Comparison of ENCODE assay signal across 16 cellular contexts in genomic region chr11:11667056-11667455, GRCh38. TPM values are rescaled to one million over a fixed set of nuclear protein-coding genes. Genes with fewer than 3 reads are reported as not detected.
A peak's percentile ranks its signal among the peaks of the same experiment; 100 is the strongest.
DNase-seq lines count a peak whose midpoint lies in the region; ATAC-seq and TF ChIP-seq lines count a peak whose summit lies in the region.
"Had no signal": no experiment of that assay in that cellular context is flagged by ENCODE, and none has a peak within 500 bp of the region (broad histone marks: within the 10 kb centered on the region; RNA-seq: fewer than 3 reads in every experiment).

No MANE protein-coding gene starts in this region.

- no peak overlapping the region for H3K27ac ChIP-seq in upper lobe of left lung
- H3K27ac ChIP-seq: hepatocyte had no signal

- DNase-seq in NCI-H82 (lab: John Stamatoyannopoulos, UW) (peak; percentile 25), NCI-H82 treated with DMSO at 0.1 percent for 48 hours (lab: John Stamatoyannopoulos, UW; ENCODE audit: unreplicated experiment) (no peak), SK-MEL-5 (ENCODE audit: low read depth, low spot score) (peak; percentile 24), fibroblast of peridontal ligament (ENCODE audit: extremely low read depth) (peak; percentile 2), UCSD-AML1 (lab: John Stamatoyannopoulos, UW; ENCODE audit: unreplicated experiment) (no peak), upper lobe of left lung (no peak), inferior parietal cortex (ENCODE audit: extremely low spot score) (no peak)
- DNase-seq: activated CD4-positive, alpha-beta memory T cell treated with anti-CD3 and anti-CD28 coated beads, Interleukin-2, amount 10 ng/mL, durations not matched to agents 7 days and 5 days; activated T-cell treated with anti-CD3 and anti-CD28 coated beads, Interleukin-2, amount 50 U/mL, for 4 hours; CD8-positive, alpha-beta memory T cell; kidney glomerular epithelial cell; midbrain; NCI-H146 had no signal

- WGBS in upper lobe of left lung, 2 donors = 90 to 92% methylated on average over 3 of the region's 3 CpGs

- H3K4me1 ChIP-seq in upper lobe of left lung = peaks cover 0 to 3% (median 0%) of the 10 kb centered on the region in 4 donors

- in situ Hi-C loops in SK-MEL-5 (cut with HindIII; ENCODE audit: low pct_unique_long_range_greater_than_20kb, low sequenced_read_pairs) = no loop called here

- no peaks in the 10 kb centered on the region for H3K27me3 ChIP-seq in upper lobe of left lung

- no peak for ATAC-seq in upper lobe of left lung (ENCODE audit: low FRiP score in 2 of 2)
- ATAC-seq: activated T-cell treated with anti-CD3 and anti-CD28 coated beads, Interleukin-2, amount 50 U/mL, for 4 hours had no signal

- peak; percentile 28; the same call in 1 of the 2 replicates for TF ChIP-seq RAD21 in Ishikawa (IDR thresholded peaks at IDR 0.05; ENCODE audit: low read depth)

- no peak for TF ChIP-seq CTCF in upper lobe of left lung (IDR thresholded peaks at IDR 0.05)

- H3K9me3 ChIP-seq in upper lobe of left lung = no peaks in the 10 kb centered on the region

- TF ChIP-seq EP300 in Ishikawa (IDR thresholded peaks at IDR 0.05; ENCODE audit: borderline replicate concordance) (no peak), upper lobe of left lung (IDR thresholded peaks at IDR 0.05) (no peak)

- no peak overlapping the region for H3K4me3 ChIP-seq in upper lobe of left lung
- H3K4me3 ChIP-seq: hepatocyte had no signal

- H3K36me3 ChIP-seq in upper lobe of left lung = no peaks in the 10 kb centered on the region

- no peak for TF ChIP-seq POLR2A in upper lobe of left lung (IDR thresholded peaks at IDR 0.05)

TF ChIP-seq in Ishikawa, 13 proteins besides CTCF, POLR2A, EP300 and RAD21:
- TF ChIP-seq TAF1 (IDR thresholded peaks at IDR 0.05; ENCODE audit: low read depth) (no peak), CEBPB (IDR thresholded peaks at IDR 0.05) (no peak), CREB1 (IDR thresholded peaks at IDR 0.05; ENCODE audit: low read depth) (no peak), USF1 (IDR thresholded peaks at IDR 0.05) (no peak), YY1 (IDR thresholded peaks at IDR 0.05; ENCODE audit: low read depth) (no peak), EGR1 (IDR thresholded peaks at IDR 0.05) (no peak), MAX (IDR thresholded peaks at IDR 0.05) (no peak), ZBTB7A (IDR thresholded peaks at IDR 0.05; ENCODE audit: low read depth) (no peak), NFIC (IDR thresholded peaks at IDR 0.05) (no peak)

RNA-seq across cellular contexts. Expression of gene GALNT18, which starts 45.3 kb away (rescaled TPM):
- 3.4 and 4.1 TPM in 2 replicates for total RNA-seq in SK-MEL-5 (2014; rRNA removed; shearing (Covaris generic))
- polyA plus RNA-seq in SK-MEL-5 (2015; cell fraction: cytosol; rRNA removed) = 4.2 and 4.5 TPM in 2 replicates
- 0.45 and 3.4 TPM in 2 replicates for polyA plus RNA-seq in SK-MEL-5 (2015; cell fraction: nucleus; rRNA removed)
- total RNA-seq in upper lobe of left lung = 100 to 1,000 TPM in 1 of 6 donors, 10 to 100 TPM in 5; 48.2 to 115 (median 61.8) TPM
- polyA plus RNA-seq: CD8-positive, alpha-beta memory T cell; IgD-negative memory B cell had no signal

Comparison
In these comparisons a context has a peak if more than half of its experiments do, and no peak if none do; other contexts are left out.
1. DNase-seq: peak in NCI-H82 (single experiment), SK-MEL-5 (single experiment) and fibroblast of peridontal ligament (single experiment); none in NCI-H82 treated with DMSO at 0.1 percent for 48 hours (single experiment), UCSD-AML1 (single experiment), upper lobe of left lung (0 of 2) and inferior parietal cortex (single experiment).